Comparison of ENCODE assay signal across 20 cellular contexts in the genomic region with DNA sequence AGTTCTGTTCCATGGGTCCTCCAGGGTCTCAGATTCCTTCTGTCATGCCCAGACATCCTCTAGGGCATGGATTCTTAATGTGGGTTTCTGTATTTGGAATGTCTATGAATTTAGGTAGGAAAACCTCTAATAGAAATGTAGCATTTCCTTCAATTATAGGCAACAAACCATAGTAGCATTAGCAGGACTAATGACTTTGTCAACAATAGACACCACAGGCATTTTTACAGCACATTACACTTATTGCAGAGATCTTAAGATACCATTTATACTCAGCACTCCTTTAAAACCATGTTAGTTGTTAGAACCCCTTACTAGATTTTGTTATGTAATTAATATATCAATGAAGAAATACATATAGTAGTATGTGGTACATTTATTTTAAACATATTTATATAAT.
DNase-seq lines count a peak whose midpoint lies in the region; ATAC-seq lines count a peak whose summit lies in the region.
"Had no signal": no experiment of that assay in that cellular context is flagged by ENCODE, and none has a peak within 500 bp of the region (broad histone marks: within the 10 kb centered on the region; RNA-seq: fewer than 3 reads in every experiment).

No MANE protein-coding gene starts in this region.

- no peaks in the 10 kb centered on the region for H3K79me1 ChIP-seq in mesenchymal stem cell (replicated peaks; ENCODE audit: low read length, poor library complexity, severe bottlenecking)

- H3K9ac ChIP-seq in mesenchymal stem cell (ENCODE audit: low read length) = no peak overlapping the region
- H3K9ac ChIP-seq: BLaER1 treated with 17β-estradiol and CSF1 and Interleukin-3, amounts not matched to agents 10 nM and 100 nM had no signal

- ATAC-seq in GM21367 (IDR thresholded peaks at IDR 0.05; ENCODE audit: unreplicated experiment) (no peak), HG03457 (IDR thresholded peaks at IDR 0.05; ENCODE audit: unreplicated experiment) (no peak), HG02588 (IDR thresholded peaks at IDR 0.05; ENCODE audit: unreplicated experiment) (no peak)
- ATAC-seq: A549, GM23338 had no signal

- no peak overlapping the region for H2BK15ac ChIP-seq in mesenchymal stem cell (ENCODE audit: low read depth, poor library complexity, severe bottlenecking)

- H3K27ac ChIP-seq in SJCRH30 (peak overlapping the region; percentile 25; the same call in 1 of the 2 replicates), mesenchymal stem cell (ENCODE audit: low read length, poor library complexity, severe bottlenecking) (no peak overlapping the region)
- H3K27ac ChIP-seq: A549; BLaER1 treated with 17β-estradiol and CSF1 and Interleukin-3, amounts not matched to agents 10 nM and 100 nM had no signal

- no peaks in the 10 kb centered on the region for H3K27me3 ChIP-seq in SJCRH30
- H3K27me3 ChIP-seq in mesenchymal stem cell (ENCODE audit: control insufficient read depth in 1 of 2, insufficient read depth in 1 of 2, low read length in 2 of 2) = no peaks in the 10 kb centered on the region
- H3K27me3 ChIP-seq: BE2C; BLaER1 treated with 17β-estradiol and CSF1 and Interleukin-3, amounts not matched to agents 10 nM and 100 nM had no signal

- H3K14ac ChIP-seq in mesenchymal stem cell (ENCODE audit: low read length in 2 of 2) = no peak overlapping the region

- no peak overlapping the region for H4K8ac ChIP-seq in mesenchymal stem cell (ENCODE audit: low read length)

- H3K18ac ChIP-seq in mesenchymal stem cell (ENCODE audit: low read depth in 1 of 2, low read length in 2 of 2) = no peak overlapping the region

- H3K4ac ChIP-seq in mesenchymal stem cell (ENCODE audit: low read depth in 1 of 2, low read length in 2 of 2) = no peak overlapping the region

- H3K9me3 ChIP-seq in SJCRH30 (replicated peaks) (no peaks in the 10 kb centered on the region), mesenchymal stem cell (ENCODE audit: control insufficient read depth, low read length) (no peaks in the 10 kb centered on the region)
- H3K9me3 ChIP-seq: A549, BE2C had no signal

- no peak overlapping the region for H2BK120ac ChIP-seq in mesenchymal stem cell (ENCODE audit: low read depth, low read length)

- no peak overlapping the region for H3K4me2 ChIP-seq in mesenchymal stem cell (ENCODE audit: low read length, poor library complexity, severe bottlenecking)
- H3K4me2 ChIP-seq: A549; BLaER1 treated with 17β-estradiol and CSF1 and Interleukin-3, amounts not matched to agents 10 nM and 100 nM; GM23338 had no signal

- no peak overlapping the region for H2AFZ ChIP-seq in mesenchymal stem cell (ENCODE audit: low read depth, low read length)

- H2AK5ac ChIP-seq in mesenchymal stem cell (ENCODE audit: low read length, severe bottlenecking) = no peak overlapping the region

- H2BK12ac ChIP-seq in mesenchymal stem cell (ENCODE audit: low read length in 2 of 2) = no peak overlapping the region

- H3K4me3 ChIP-seq in SJCRH30 (no peak overlapping the region), mesenchymal stem cell (ENCODE audit: insufficient read depth in 1 of 2, low read depth in 1 of 2, low read length in 2 of 2) (no peak overlapping the region)
- H3K4me3 ChIP-seq: A549; BLaER1 treated with 17β-estradiol and CSF1 and Interleukin-3, amounts not matched to agents 10 nM and 100 nM; GM23338 had no signal

- peaks cover 12% of the 10 kb centered on the region for H3K4me1 ChIP-seq in SJCRH30
- H3K4me1 ChIP-seq in mesenchymal stem cell (ENCODE audit: control insufficient read depth, insufficient read depth, low read depth, low read length) = no peaks in the 10 kb centered on the region
- H3K4me1 ChIP-seq: A549; BE2C; BLaER1 treated with 17β-estradiol and CSF1 and Interleukin-3, amounts not matched to agents 10 nM and 100 nM had no signal

- H3K23ac ChIP-seq in mesenchymal stem cell (ENCODE audit: low read length in 2 of 2) = no peak overlapping the region

- no peaks in the 10 kb centered on the region for H3K36me3 ChIP-seq in SJCRH30
- no peaks in the 10 kb centered on the region for H3K36me3 ChIP-seq in mesenchymal stem cell (ENCODE audit: control insufficient read depth in 1 of 2, insufficient read depth in 2 of 2, low read depth in 1 of 2, low read length in 2 of 2)
- H3K36me3 ChIP-seq: BE2C; BLaER1 treated with 17β-estradiol and CSF1 and Interleukin-3, amounts not matched to agents 10 nM and 100 nM had no signal

- DNase-seq in EH (ENCODE audit: low read depth) (peak; percentile 35), M059J (ENCODE audit: low read depth) (peak; percentile 46), SJCRH30 (no peak), mesenchymal stem cell (peak; percentile 26)
- DNase-seq: 8988T; ACHN; AML-193; BE2C; CD4-positive, alpha-beta T cell; CD8-positive, alpha-beta memory T cell; DMS 273 treated with DMSO at 0.1 percent for 48 hours; DMS79; GF-D8; H9 had no signal

- H4K91ac ChIP-seq in mesenchymal stem cell (ENCODE audit: low read length) = no peak overlapping the region

- no peak overlapping the region for H2BK5ac ChIP-seq in mesenchymal stem cell (ENCODE audit: low read depth, low read length, poor library complexity, severe bottlenecking)

Comparison
In these comparisons a context has a peak if more than half of its experiments do, and no peak if none do; other contexts are left out.
1. DNase-seq: peak in EH (single experiment), M059J (single experiment) and mesenchymal stem cell (single experiment); none in SJCRH30 (0 of 2).